ENCODE assay signal across 10 cellular contexts in the genomic region with DNA sequence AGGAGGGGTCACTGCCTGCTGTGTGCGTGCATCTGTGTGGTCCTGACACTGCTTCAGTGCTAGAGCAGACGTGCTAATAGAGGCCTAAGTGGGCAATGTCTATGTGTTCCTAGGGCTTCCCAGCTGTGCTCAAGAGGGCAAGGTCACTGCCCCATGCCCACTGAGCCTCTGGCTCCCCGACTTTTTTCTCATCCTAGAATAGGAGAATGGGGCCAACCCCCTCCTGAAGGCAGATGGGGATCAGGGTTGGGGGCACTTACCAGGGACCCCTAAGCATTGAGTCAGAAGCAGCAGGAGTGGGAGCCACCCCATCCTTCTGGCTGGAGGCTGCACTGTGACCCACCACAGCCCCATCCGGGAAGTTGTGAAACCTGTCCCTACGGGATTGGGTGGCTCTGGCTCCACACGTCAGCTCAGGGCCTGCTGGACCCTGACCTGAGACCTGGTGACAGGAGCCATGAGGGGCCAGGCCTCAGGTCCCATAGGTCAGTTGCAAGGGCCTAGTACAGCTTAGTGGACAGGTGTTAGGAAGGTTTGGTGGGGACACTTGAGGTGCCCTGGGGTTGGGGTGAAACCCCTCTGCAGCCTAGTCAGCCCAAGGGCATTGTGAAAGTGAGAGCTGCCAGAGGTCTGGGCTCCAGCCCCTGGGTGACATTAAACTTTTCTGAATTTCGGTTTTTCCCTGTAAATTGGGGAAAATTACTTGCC. TPM values are rescaled to one million over a fixed set of nuclear protein-coding genes. Genes with fewer than 3 reads are reported as not detected.
DNase-seq lines count a peak whose midpoint lies in the region; ATAC-seq and TF ChIP-seq lines count a peak whose summit lies in the region.
"Not testable (repeated sequence)": the region's sequence is repeated elsewhere in the genome, so short reads cannot be mapped to it uniquely, and the experiment has no call there.
"Had no signal": no experiment of that assay in that cellular context is flagged by ENCODE, and none has a peak within 500 bp of the region (broad histone marks: within the 10 kb centered on the region; RNA-seq: fewer than 3 reads in every experiment).

No MANE protein-coding gene starts in this region.

- not testable (repeated sequence) for DNase-seq in DND-41; HFF-Myc (ENCODE audit: extremely low read depth, low read depth); activated T-cell treated with anti-CD3 and anti-CD28 coated beads, Interleukin-2, amount 50 U/mL, for 24 hours; dorsolateral prefrontal cortex; substantia nigra (lab: John Stamatoyannopoulos, UW)
- DNase-seq in MM.1S, result peak; percentile 20

- H3K27ac Mint-ChIP-seq in activated T-cell treated with anti-CD3 and anti-CD28 coated beads, Interleukin-2, amount 50 U/mL, for 24 hours, result peak overlapping the region; percentile 97

- H3K4me3 Mint-ChIP-seq in activated T-cell treated with anti-CD3 and anti-CD28 coated beads, Interleukin-2, amount 50 U/mL, for 24 hours, result peak overlapping the region; percentile 97

- not testable (repeated sequence) for H3K36me3 ChIP-seq in DND-41 (ENCODE audit: insufficient read depth, low read length); MM.1S (replicated peaks; ENCODE audit: insufficient read depth, low read length); neuron (ENCODE audit: insufficient read depth, low read length)
- peaks cover 10% of the 10 kb centered on the region for H3K36me3 ChIP-seq in iPS-20b (ENCODE audit: insufficient read depth, low read depth, low read length)

- intact Hi-C loops in dorsolateral prefrontal cortex (cut with DNase I), result not testable (repeated sequence)

- not testable (repeated sequence) for H3K27me3 Mint-ChIP-seq in activated T-cell treated with anti-CD3 and anti-CD28 coated beads, Interleukin-2, amount 50 U/mL, for 24 hours

- peak overlapping the region; percentile 73 for H2AFZ ChIP-seq in DND-41 (ENCODE audit: low read depth, low read length)
- peak overlapping the region; percentile 92 for H2AFZ ChIP-seq in MM.1S (ENCODE audit: low read length)
- H2AFZ ChIP-seq in neuron (ENCODE audit: low read depth, low read length), result peak overlapping the region; percentile 46

- ATAC-seq in DND-41 (ENCODE audit: insufficient read depth, low read depth), result peak; percentile 3; the same call in 1 of the 3 replicates

- H3K4me2 ChIP-seq in DND-41 (ENCODE audit: insufficient read depth, low read length) (peak overlapping the region; percentile 69), MM.1S (ENCODE audit: low read depth, low read length) (peak overlapping the region; percentile 71)

- not testable (repeated sequence) for H3K9me2 ChIP-seq in MM.1S (replicated peaks; ENCODE audit: insufficient read depth, low read length)

- H3K27ac ChIP-seq in DND-41 (ENCODE audit: low read length) (peak overlapping the region; percentile 89), MM.1S (ENCODE audit: low read length) (peak overlapping the region; percentile 22; the same call in 1 of the 2 replicates), dorsolateral prefrontal cortex (peak overlapping the region in 55 of 59 donors; percentile 4 to 96 (median 84)), substantia nigra (ENCODE audit: low read depth, low read length, poor library complexity, severe bottlenecking) (peak overlapping the region; percentile 83)
- H3K27ac ChIP-seq in iPS-20b (ENCODE audit: low read length), result not testable (repeated sequence)

- H3K9me3 Mint-ChIP-seq in activated T-cell treated with anti-CD3 and anti-CD28 coated beads, Interleukin-2, amount 50 U/mL, for 24 hours, result not testable (repeated sequence)

- H4K20me1 ChIP-seq in DND-41 (ENCODE audit: insufficient read depth, low read length); MM.1S (ENCODE audit: insufficient read depth, low read length): not testable (repeated sequence)

- peaks cover 33% of the 10 kb centered on the region for H3K36me3 Mint-ChIP-seq in activated T-cell treated with anti-CD3 and anti-CD28 coated beads, Interleukin-2, amount 50 U/mL, for 24 hours (ENCODE audit: low read depth)

- H3K79me2 ChIP-seq in DND-41 (ENCODE audit: insufficient read depth, low read length) (peaks cover 25% of the 10 kb centered on the region), MM.1S (ENCODE audit: low read length) (peaks cover 18% of the 10 kb centered on the region)

- not testable (repeated sequence) for H3K9me3 ChIP-seq in DND-41 (ENCODE audit: insufficient read depth, low read length, severe bottlenecking); MM.1S (replicated peaks; ENCODE audit: insufficient read depth, low read length); iPS-20b (ENCODE audit: insufficient read depth, low read depth, low read length); neuron (ENCODE audit: low read length)

- H3K4me1 Mint-ChIP-seq in activated T-cell treated with anti-CD3 and anti-CD28 coated beads, Interleukin-2, amount 50 U/mL, for 24 hours (ENCODE audit: low read depth), result peaks cover 45% of the 10 kb centered on the region

- H3F3A ChIP-seq in MM.1S (ENCODE audit: insufficient read depth, low read length), result not testable (repeated sequence)

- not testable (repeated sequence) for H3K27me3 ChIP-seq in DND-41 (ENCODE audit: insufficient read depth, low read length, poor library complexity); MM.1S (replicated peaks; ENCODE audit: insufficient read depth, low read length); dorsolateral prefrontal cortex; iPS-20b (ENCODE audit: insufficient read depth, low read length); neuron (ENCODE audit: insufficient read depth, low read length)

- H3K4me1 ChIP-seq in DND-41 (ENCODE audit: insufficient read depth, low read length) (peaks cover 28% of the 10 kb centered on the region), neuron (ENCODE audit: insufficient read depth, low read length) (peaks cover 13% of the 10 kb centered on the region)
- H3K4me1 ChIP-seq in MM.1S (ENCODE audit: low read length); iPS-20b (ENCODE audit: insufficient read depth, low read length): not testable (repeated sequence)

- H3K4me3 ChIP-seq in DND-41 (ENCODE audit: low read depth in 1 of 2, low read length in 2 of 2) (peak overlapping the region; percentile 70 to 81), HFF-Myc (replicated peaks; ENCODE audit: low read depth, low read length) (peak overlapping the region; percentile 93), MM.1S (ENCODE audit: low read length) (peak overlapping the region; percentile 86), dorsolateral prefrontal cortex (peak overlapping the region; percentile 63 to 100 (median 97)), iPS-20b (ENCODE audit: low read length) (peak overlapping the region; percentile 89), neuron (ENCODE audit: low read length) (peak overlapping the region; percentile 79)

- TF ChIP-seq CTCF in DND-41 (IDR thresholded peaks at IDR 0.05; ENCODE audit: borderline replicate concordance, extremely low read depth, low read length, poor library complexity, severe bottlenecking); HFF-Myc (IDR thresholded peaks at IDR 0.05; ENCODE audit: low read depth, low read length, missing control alignments); MM.1S (IDR thresholded peaks at IDR 0.05; ENCODE audit: low read length); dorsolateral prefrontal cortex (IDR thresholded peaks at IDR 0.05 in 54 of 56, conservative IDR thresholded peaks at IDR 0.05 in 2 of 56; ENCODE audit: low read depth in 1 of 56, partially characterized antibody in 56 of 56): not testable (repeated sequence)

- H3K9ac ChIP-seq in DND-41 (ENCODE audit: low read depth, low read length) (peak overlapping the region; percentile 79), MM.1S (ENCODE audit: low read length) (peak overlapping the region; percentile 83), iPS-20b (ENCODE audit: low read depth, low read length) (peak overlapping the region; percentile 88; the same call in 1 of the 2 replicates)

RNA-seq across cellular contexts. Expression of a gene that starts 0.8 kb away (rescaled TPM):
- 10 to 100 TPM in 114 of 120 experiments, 1 to 10 TPM in 6; 8.8 to 30.0 (median 15.2) TPM for total RNA-seq in dorsolateral prefrontal cortex

RNA-seq across cellular contexts. Expression of a gene that starts 0.9 kb away (rescaled TPM):
- total RNA-seq in dorsolateral prefrontal cortex, result 100 to 1,000 TPM in 1 of 120 experiments, 10 to 100 TPM in 119; 43.7 to 103 (median 67.5) TPM

RNA-seq across cellular contexts. Expression of a gene that starts 14.3 kb away (rescaled TPM):
- total RNA-seq in dorsolateral prefrontal cortex, result 100 to 1,000 TPM in 17 of 120 experiments, 10 to 100 TPM in 103; 53.0 to 121 (median 85.4) TPM

RNA-seq across cellular contexts. Expression of a gene that starts 31.0 kb away (rescaled TPM):
- 1 to 10 TPM in 1 of 120 experiments, under 1 TPM in 12, not detected in 107; 0.22 to 1.6 (median 0.32) TPM for total RNA-seq in dorsolateral prefrontal cortex
- total RNA-seq: dermis microvascular lymphatic vessel endothelial cell, H4 had no signal

RNA-seq across cellular contexts. Expression of a gene that starts 35.3 kb away (rescaled TPM):
- 10 to 100 TPM; 10.6 to 25.4 (median 17.0) TPM for total RNA-seq in dorsolateral prefrontal cortex
